1 cellular context compared by ENCODE assay signal in genomic region chr7:106679153-106679931, GRCh38.
A peak's percentile ranks its signal among the peaks of the same experiment; 100 is the strongest.
TF ChIP-seq lines count a peak whose summit lies in the region.

No MANE protein-coding gene starts in this region.

TF ChIP-seq in K562, 482 proteins besides CTCF, POLR2A, EP300 and RAD21 (continued from another document and continues in another):
- TF ChIP-seq POLR2H (tag; IDR thresholded peaks at IDR 0.05; ENCODE audit: low read depth) = no peak
- TF ChIP-seq POLR2AphosphoS5 (IDR thresholded peaks at IDR 0.05; ENCODE audit: control insufficient read depth, insufficient read depth, low read depth, low read length) = no peak
- TF ChIP-seq CAMTA2 (CRISPR knock-in tag; conservative IDR thresholded peaks at IDR 0.05) = no peak
- TF ChIP-seq CHD2 (IDR thresholded peaks at IDR 0.05; ENCODE audit: low read depth, low read length) = no peak
- no peak for TF ChIP-seq ZHX1 (conservative IDR thresholded peaks at IDR 0.05; ENCODE audit: low read length)
- TF ChIP-seq YY1 (IDR thresholded peaks at IDR 0.05; ENCODE audit: borderline replicate concordance in 1 of 3, control insufficient read depth in 1 of 3, extremely low read depth in 1 of 3, insufficient read depth in 3 of 3, insufficient read length in 1 of 3, insufficient replicate concordance in 2 of 3, low read depth in 1 of 3, low read length in 2 of 3) = no peak
- TF ChIP-seq SP1 (CRISPR knock-in tag; IDR thresholded peaks at IDR 0.05) = 0 out of 2 replicates have a peak, but pooled peaks have one; percentile 18
- no peak for TF ChIP-seq RBM22 (IDR thresholded peaks at IDR 0.05; ENCODE audit: low read depth, low read length, poor library complexity, severe bottlenecking)
- TF ChIP-seq ZNF407 (IDR thresholded peaks at IDR 0.05; ENCODE audit: low read depth) = no peak
- no peak for TF ChIP-seq TBP (optimal IDR thresholded peaks at IDR 0.05; ENCODE audit: low read depth, low read length)
- no peak for TF ChIP-seq ZNF253 (CRISPR knock-in tag; conservative IDR thresholded peaks at IDR 0.05)
- peak; percentile 78; the same call in 1 of the 2 replicates for TF ChIP-seq STAT6 (CRISPR knock-in tag; IDR thresholded peaks at IDR 0.05)
- TF ChIP-seq COPS2 (conservative IDR thresholded peaks at IDR 0.05) = no peak
- 0 out of 2 replicates have a peak, but pooled peaks have one; percentile 28 for TF ChIP-seq GMEB1 (CRISPR knock-in tag; IDR thresholded peaks at IDR 0.05)
- no peak for TF ChIP-seq IRF1 (CRISPR knock-in tag; IDR thresholded peaks at IDR 0.05; ENCODE audit: borderline replicate concordance)
- no peak for TF ChIP-seq UBTF (IDR thresholded peaks at IDR 0.05; ENCODE audit: borderline replicate concordance in 1 of 2, low read depth in 2 of 2, low read length in 2 of 2)
- TF ChIP-seq CEBPB (tag; IDR thresholded peaks at IDR 0.05) = peak; percentile 96
- TF ChIP-seq PHB (CRISPR knock-in tag; IDR thresholded peaks at IDR 0.05) = no peak
- TF ChIP-seq RNF2 (IDR thresholded peaks at IDR 0.05) = peak; percentile 61; the same call in 1 of the 2 replicates
- TF ChIP-seq FIP1L1 (IDR thresholded peaks at IDR 0.05; ENCODE audit: low read depth, low read length, poor library complexity, severe bottlenecking) = no peak
- TF ChIP-seq TFAM (CRISPR knock-in tag; conservative IDR thresholded peaks at IDR 0.05) = no peak
- TF ChIP-seq MIER1 (IDR thresholded peaks at IDR 0.05; ENCODE audit: low read depth) = no peak
- no peak for TF ChIP-seq RAD51 (IDR thresholded peaks at IDR 0.05; ENCODE audit: borderline replicate concordance, low read depth)
- TF ChIP-seq E2F8 (IDR thresholded peaks at IDR 0.05; ENCODE audit: low read depth, partially characterized antibody) = peak; percentile 74
- peak in 1 of 2 experiments; percentile 46; a peak in 1 of 4 replicates for TF ChIP-seq MNT (conservative IDR thresholded peaks at IDR 0.05)
- no peak for TF ChIP-seq ZSCAN29 (IDR thresholded peaks at IDR 0.05)
- TF ChIP-seq HMG20B (CRISPR knock-in tag; IDR thresholded peaks at IDR 0.05) = no peak
- no peak for TF ChIP-seq ZC3H11A (IDR thresholded peaks at IDR 0.05; ENCODE audit: low read depth, low read length)
- no peak for TF ChIP-seq ZNF75A (CRISPR knock-in tag; IDR thresholded peaks at IDR 0.05)
- no peak for TF ChIP-seq ZNF311 (CRISPR knock-in tag; IDR thresholded peaks at IDR 0.05)
- TF ChIP-seq NR3C1 (CRISPR knock-in tag; IDR thresholded peaks at IDR 0.05) = no peak
- no peak for TF ChIP-seq RBBP5 (IDR thresholded peaks at IDR 0.05; ENCODE audit: borderline replicate concordance, insufficient read depth, low read length, poor library complexity, severe bottlenecking)
- no peak for TF ChIP-seq WHSC1 (IDR thresholded peaks at IDR 0.05; ENCODE audit: low read length)
- no peak for TF ChIP-seq PRMT5 (CRISPR knock-in tag; IDR thresholded peaks at IDR 0.05)
- peak; percentile 92 for TF ChIP-seq FOSL1 (tag; conservative IDR thresholded peaks at IDR 0.05)
- TF ChIP-seq FOXA1 (IDR thresholded peaks at IDR 0.05; ENCODE audit: borderline replicate concordance) = no peak
- no peak for TF ChIP-seq HDGF (IDR thresholded peaks at IDR 0.05)
